Comparison of ENCODE assay signal across 8 cellular contexts in genomic region chr2:11343344-11343625, GRCh38. TPM values are rescaled to one million over a fixed set of nuclear protein-coding genes. Genes with fewer than 3 reads are reported as not detected.
DNase-seq lines count a peak whose midpoint lies in the region; TF ChIP-seq lines count a peak whose summit lies in the region.

No MANE protein-coding gene starts in this region.

- peak overlapping the region; percentile 93 for H3K4me2 ChIP-seq in OCI-LY1 (ENCODE audit: low read length)

- no peak for DNase-seq in CD8-positive, alpha-beta memory T cell
- DNase-seq in epithelial cell of prostate (ENCODE audit: low read depth, low spot score) (no peak), osteocyte (ENCODE audit: extremely low spot score, unreplicated experiment) (no peak), NCI-H82 (lab: John Stamatoyannopoulos, UW) (no peak), NCI-H2227 treated with DMSO at 0.1 percent for 48 hours (lab: John Stamatoyannopoulos, UW) (no peak), C1 segment of cervical spinal cord (lab: John Stamatoyannopoulos, UW) (no peak)
- DNase-seq in stimulated activated CD4-positive, alpha-beta T cell treated with anti-CD3 and anti-CD28 coated beads, Interleukin-4, amount 100 ng/mL, for 1 hour, result no peak

- CTCF ChIA-PET in CD8-positive, alpha-beta memory T cell (lab: Charles Lee), result no interaction called here

- no peaks in the 10 kb centered on the region for H3K9me3 ChIP-seq in CD8-positive, alpha-beta memory T cell (ENCODE audit: low read length)
- no peaks in the 10 kb centered on the region for H3K9me3 ChIP-seq in OCI-LY1 (ENCODE audit: low read length)

- H3K36me3 ChIP-seq in CD8-positive, alpha-beta memory T cell (ENCODE audit: insufficient read depth, low read length), result no peaks in the 10 kb centered on the region
- H3K36me3 ChIP-seq in OCI-LY1 (ENCODE audit: insufficient read depth, low read length), result no peaks in the 10 kb centered on the region

- TF ChIP-seq CTCF in OCI-LY1 (IDR thresholded peaks at IDR 0.05; ENCODE audit: low read length), result no peak
- no peak for TF ChIP-seq CTCF in osteocyte (IDR thresholded peaks at IDR 0.05)

- peaks cover 0 to 2% of the 10 kb centered on the region in 2 donors for H3K27me3 Mint-ChIP-seq in CD8-positive, alpha-beta memory T cell
- no peaks in the 10 kb centered on the region for H3K27me3 Mint-ChIP-seq in osteocyte (ENCODE audit: unreplicated experiment)

- no peak overlapping the region for H2AFZ ChIP-seq in OCI-LY1 (ENCODE audit: low read length)

- H3K79me2 ChIP-seq in OCI-LY1 (ENCODE audit: insufficient read depth, low read length), result peaks cover 11% of the 10 kb centered on the region; the same call in 1 of the 2 replicates

- peak overlapping the region; percentile 58 for H3K27ac ChIP-seq in CD8-positive, alpha-beta memory T cell (ENCODE audit: low read depth, low read length)
- no peak overlapping the region for H3K27ac ChIP-seq in OCI-LY1 (ENCODE audit: low read depth, low read length, poor library complexity, severe bottlenecking)
- H3K27ac ChIP-seq in epithelial cell of prostate, result peak overlapping the region; percentile 91

- H3K4me1 ChIP-seq in CD8-positive, alpha-beta memory T cell (ENCODE audit: insufficient read depth, low read length), result peaks cover 18% of the 10 kb centered on the region
- peaks cover 34% of the 10 kb centered on the region for H3K4me1 ChIP-seq in OCI-LY1 (ENCODE audit: insufficient read depth, low read length, severe bottlenecking)

- H3F3A ChIP-seq in OCI-LY1 (ENCODE audit: insufficient read depth, low read length), result 0 out of 2 replicates have a peak, but pooled peaks cover 4% of the 10 kb centered on the region

- peak overlapping the region; percentile 74 for H3K4me3 ChIP-seq in CD8-positive, alpha-beta memory T cell (ENCODE audit: low read length)
- peak overlapping the region; percentile 82 for H3K4me3 ChIP-seq in OCI-LY1 (ENCODE audit: low read depth, low read length, poor library complexity, severe bottlenecking)

- H3K9ac ChIP-seq in OCI-LY1 (ENCODE audit: low read length), result peak overlapping the region; percentile 77

- H3K4me1 Mint-ChIP-seq in CD8-positive, alpha-beta memory T cell, result peaks cover 46 to 56% (median 49%) of the 10 kb centered on the region in 3 donors
- peaks cover 49% of the 10 kb centered on the region for H3K4me1 Mint-ChIP-seq in osteocyte (ENCODE audit: unreplicated experiment)

- no peaks in the 10 kb centered on the region for H3K9me2 ChIP-seq in OCI-LY1 (ENCODE audit: low read depth, low read length)

- H3K9me3 Mint-ChIP-seq in CD8-positive, alpha-beta memory T cell, result no peaks in the 10 kb centered on the region
- no peaks in the 10 kb centered on the region for H3K9me3 Mint-ChIP-seq in osteocyte (ENCODE audit: unreplicated experiment)

- H3K27me3 ChIP-seq in CD8-positive, alpha-beta memory T cell (ENCODE audit: insufficient read depth, low read length, poor library complexity, severe bottlenecking), result no peaks in the 10 kb centered on the region
- no peaks in the 10 kb centered on the region for H3K27me3 ChIP-seq in OCI-LY1 (ENCODE audit: insufficient read depth, low read length)

- peak overlapping the region; percentile 77 to 99 (median 93) for H3K27ac Mint-ChIP-seq in CD8-positive, alpha-beta memory T cell
- peak overlapping the region; percentile 97 for H3K27ac Mint-ChIP-seq in osteocyte (ENCODE audit: unreplicated experiment)

- POLR2A ChIA-PET in CD8-positive, alpha-beta memory T cell (lab: Charles Lee), result interaction anchor here (1.1 to 1.7 kb wide), 2 partner anchors 184 to 187 kb away, joined by 3 to 7 read pairs; no protein-coding TSS in a partner anchor

- peak overlapping the region; percentile 94 to 99 (median 99) for H3K4me3 Mint-ChIP-seq in CD8-positive, alpha-beta memory T cell
- peak overlapping the region; percentile 98 for H3K4me3 Mint-ChIP-seq in osteocyte (ENCODE audit: unreplicated experiment)

- no peaks in the 10 kb centered on the region for H4K20me1 ChIP-seq in OCI-LY1 (ENCODE audit: insufficient read depth, low read length)

- peaks cover 0 to 7% (median 0%) of the 10 kb centered on the region in 3 donors for H3K36me3 Mint-ChIP-seq in CD8-positive, alpha-beta memory T cell
- no peaks in the 10 kb centered on the region for H3K36me3 Mint-ChIP-seq in osteocyte (ENCODE audit: unreplicated experiment)

RNA-seq across cellular contexts. Expression of gene ROCK2, which starts 1.2 kb away (rescaled TPM):
- 10 to 100 TPM; 19.5 to 22.9 TPM for total RNA-seq in CD8-positive, alpha-beta memory T cell
- 15.5 TPM for polyA plus RNA-seq in CD8-positive, alpha-beta memory T cell
- total RNA-seq in osteocyte, result 49.6 and 56.4 TPM in 2 replicates
